ENCODE assay signal across 20 cellular contexts in the genomic region with DNA sequence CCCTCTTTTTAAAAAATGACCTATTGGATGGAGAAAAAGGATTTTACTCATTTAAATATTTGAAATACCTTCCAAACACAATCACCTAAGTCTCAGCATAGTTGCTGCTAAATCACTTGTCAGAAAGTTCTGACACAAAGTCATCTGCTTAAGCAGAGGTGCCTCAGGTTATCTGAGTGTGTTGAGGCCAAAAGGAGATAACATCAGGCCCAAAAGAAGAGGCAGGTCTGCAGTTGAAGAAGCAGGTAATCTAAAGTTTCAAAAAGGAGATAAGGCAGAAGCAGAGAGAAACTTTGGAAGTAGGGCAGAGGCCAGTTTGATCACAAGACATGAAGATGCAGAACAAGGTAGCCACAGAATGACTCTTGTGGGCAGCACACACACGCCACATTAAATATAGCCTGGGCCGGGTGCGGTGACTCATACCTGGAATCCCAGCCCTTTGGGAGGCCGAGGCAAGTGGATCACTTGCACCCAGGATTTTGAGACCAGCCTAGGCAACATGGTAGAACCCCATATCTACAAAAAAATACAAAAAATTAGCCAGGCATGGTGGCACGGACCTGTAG.
A peak's percentile ranks its signal among the peaks of the same experiment; 100 is the strongest.
DNase-seq lines count a peak whose midpoint lies in the region; ATAC-seq and TF ChIP-seq lines count a peak whose summit lies in the region.
"Had no signal": no experiment of that assay in that cellular context is flagged by ENCODE, and none has a peak within 500 bp of the region (broad histone marks: within the 10 kb centered on the region; RNA-seq: fewer than 3 reads in every experiment).

No MANE protein-coding gene starts in this region.

- no peaks in the 10 kb centered on the region for H3K27me3 Mint-ChIP-seq in type B pancreatic cell
- H3K27me3 Mint-ChIP-seq: activated T-cell treated with anti-CD3 and anti-CD28 coated beads, Interleukin-2, amount 50 U/mL, for 24 hours had no signal

- H3K4me1 Mint-ChIP-seq in type B pancreatic cell (ENCODE audit: unreplicated experiment) = no peaks in the 10 kb centered on the region
- H3K4me1 Mint-ChIP-seq: activated naive CD8-positive, alpha-beta T cell treated with anti-CD3 and anti-CD28 coated beads, Interleukin-2, amount 50 U/mL, for 24 hours had no signal

- TF ChIP-seq CTCF in type B pancreatic cell (conservative IDR thresholded peaks at IDR 0.05) = no peak

- peak; percentile 81 for ATAC-seq in GM18868 (IDR thresholded peaks at IDR 0.05; ENCODE audit: unreplicated experiment)
- ATAC-seq in GM21723 (IDR thresholded peaks at IDR 0.05; ENCODE audit: unreplicated experiment) = peak; percentile 94
- ATAC-seq in HG03280 (IDR thresholded peaks at IDR 0.05; ENCODE audit: unreplicated experiment) = peak; percentile 77
- ATAC-seq: activated naive CD8-positive, alpha-beta T cell treated with anti-CD3 and anti-CD28 coated beads, Interleukin-2, amount 50 U/mL, for 24 hours; left cardiac atrium; Panc1; sciatic nerve; SK-N-SH treated with all-trans-retinoic acid at 6 μM for 48 hours had no signal

- no peak overlapping the region for H3K4me3 Mint-ChIP-seq in type B pancreatic cell
- H3K4me3 Mint-ChIP-seq: activated naive CD8-positive, alpha-beta T cell treated with anti-CD3 and anti-CD28 coated beads, Interleukin-2, amount 50 U/mL, for 24 hours; activated T-cell treated with anti-CD3 and anti-CD28 coated beads, Interleukin-2, amount 50 U/mL, for 24 hours had no signal

- no peak overlapping the region for H3K27ac Mint-ChIP-seq in type B pancreatic cell
- H3K27ac Mint-ChIP-seq: activated naive CD8-positive, alpha-beta T cell treated with anti-CD3 and anti-CD28 coated beads, Interleukin-2, amount 50 U/mL, for 24 hours; activated T-cell treated with anti-CD3 and anti-CD28 coated beads, Interleukin-2, amount 50 U/mL, for 24 hours had no signal

- peak; percentile 70 for DNase-seq in islet precursor cell
- DNase-seq in stimulated activated CD4-positive, alpha-beta T cell treated with anti-CD3 and anti-CD28 coated beads, Interleukin-4, amount 100 ng/mL, for 1 hour = no peak
- DNase-seq in DMS 273 (lab: John Stamatoyannopoulos, UW; ENCODE audit: unreplicated experiment) = no peak
- no peak for DNase-seq in DMS53 treated with DMSO at 0.1 percent for 48 hours (lab: John Stamatoyannopoulos, UW; ENCODE audit: unreplicated experiment)
- no peak for DNase-seq in type B pancreatic cell (ENCODE audit: extremely low spot score, unreplicated experiment)
- DNase-seq: activated naive CD8-positive, alpha-beta T cell treated with anti-CD3 and anti-CD28 coated beads, Interleukin-2, amount 50 U/mL, for 24 hours; activated T-cell treated with anti-CD3 and anti-CD28 coated beads, Interleukin-2, amount 50 U/mL, for 24 hours; DMS153; effector CD8-positive, alpha-beta T cell; GM23248; left cardiac atrium; MM.1S; NCI-H774; stimulated activated CD8-positive, alpha-beta memory T cell treated with anti-CD3 and anti-CD28 coated beads, Interleukin-4, amount 100 ng/mL, for 48 hours had no signal

- H3K9me3 Mint-ChIP-seq in type B pancreatic cell = peaks cover 5% of the 10 kb centered on the region
- H3K9me3 Mint-ChIP-seq: activated T-cell treated with anti-CD3 and anti-CD28 coated beads, Interleukin-2, amount 50 U/mL, for 24 hours had no signal

- no peaks in the 10 kb centered on the region for H3K36me3 Mint-ChIP-seq in type B pancreatic cell
